8 cellular contexts compared by ENCODE assay signal in the genomic region with DNA sequence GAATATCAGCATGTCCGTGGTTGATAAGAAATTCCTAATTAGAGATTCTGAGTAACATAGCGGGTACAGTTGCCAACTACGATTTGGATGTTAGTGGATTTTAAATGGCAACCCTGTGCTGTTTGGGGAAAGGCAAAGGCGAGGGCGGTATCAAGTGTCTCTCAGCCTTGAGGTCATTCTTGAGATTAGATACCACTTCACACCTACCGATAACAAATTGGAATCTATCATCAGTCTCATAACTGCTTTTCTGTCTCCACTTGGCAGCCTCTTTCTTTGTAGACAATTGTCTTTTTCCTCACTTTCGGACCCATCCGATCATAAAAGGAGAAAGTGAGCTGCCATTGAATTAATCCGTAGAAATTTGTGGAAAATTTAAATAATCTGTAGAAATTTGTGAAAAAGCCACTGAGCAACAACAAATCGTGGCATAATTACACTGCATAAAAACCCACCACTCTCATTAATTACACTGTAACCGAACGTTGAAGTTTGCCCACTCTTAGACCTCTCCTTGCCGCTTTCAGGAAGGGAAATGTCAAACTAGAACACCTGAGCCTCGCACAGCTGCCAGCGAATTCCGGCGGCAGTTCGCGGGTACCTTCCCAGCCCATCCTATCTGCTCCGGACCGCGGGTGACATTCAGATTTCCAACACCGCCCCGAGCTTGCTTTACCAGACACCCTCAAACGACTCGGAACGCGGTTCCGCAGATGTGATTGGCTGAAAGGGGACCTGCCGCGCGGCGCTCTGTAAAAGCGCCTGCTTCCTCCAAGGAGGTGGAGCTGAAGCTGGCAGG. TPM values are rescaled to one million over a fixed set of nuclear protein-coding genes. Genes with fewer than 3 reads are reported as not detected.
DNase-seq lines count a peak whose midpoint lies in the region; ATAC-seq and TF ChIP-seq lines count a peak whose summit lies in the region.

No MANE protein-coding gene starts in this region.

- intact Hi-C loops in colonic mucosa (cut with DNase I), result no loop called here

- H3K36me3 ChIP-seq in WERI-Rb-1, result peaks cover 6% of the 10 kb centered on the region
- H3K36me3 ChIP-seq in colonic mucosa, result no peaks in the 10 kb centered on the region

- TF ChIP-seq CTCF in WERI-Rb-1 (IDR thresholded peaks at IDR 0.05; ENCODE audit: low read depth, low read length) (no peak), colonic mucosa (IDR thresholded peaks at IDR 0.05) (no peak)

- H3K9me3 ChIP-seq in WERI-Rb-1 (ENCODE audit: severe bottlenecking), result no peaks in the 10 kb centered on the region
- no peaks in the 10 kb centered on the region for H3K9me3 ChIP-seq in colonic mucosa

- H3K27ac ChIP-seq in WERI-Rb-1 (peak overlapping the region; percentile 96), colonic mucosa (peak overlapping the region; percentile 95)

- no peaks in the 10 kb centered on the region for H3K4me1 ChIP-seq in colonic mucosa

- peak; percentile 90 for DNase-seq in COR-L47 (lab: John Stamatoyannopoulos, UW)
- DNase-seq in H4 (ENCODE audit: low spot score), result peak; percentile 79
- DNase-seq in NCI-H146 treated with DMSO at 0.1 percent for 48 hours (lab: John Stamatoyannopoulos, UW; ENCODE audit: unreplicated experiment), result peak; percentile 68
- peak; percentile 89 for DNase-seq in WERI-Rb-1
- peak; percentile 91 for DNase-seq in colonic mucosa
- DNase-seq in left lobe of liver (ENCODE audit: low spot score), result peak; percentile 84
- DNase-seq in stimulated activated CD4-positive, alpha-beta T cell treated with anti-CD3 and anti-CD28 coated beads, Interleukin-1b, Interleukin-23, amount 100 ng/mL, for 4 hours (ENCODE audit: low read depth in 2 of 2), result peak; percentile 40 to 46
- no peak for DNase-seq in GDM1 (lab: John Stamatoyannopoulos, UW)

- H3K4me3 ChIP-seq in WERI-Rb-1 (ENCODE audit: low read depth, low read length) (peak overlapping the region; percentile 74), colonic mucosa (peak overlapping the region; percentile 82)

- H3K27me3 ChIP-seq in WERI-Rb-1 (ENCODE audit: insufficient read depth, low read depth, severe bottlenecking) (peaks cover 4% of the 10 kb centered on the region), colonic mucosa (no peaks in the 10 kb centered on the region)

- peak; percentile 54 for ATAC-seq in left lobe of liver

- H3K9ac ChIP-seq in colonic mucosa (ENCODE audit: low read depth in 2 of 2, low read length in 2 of 2), result peak overlapping the region in 1 of 2 donors; percentile 97

RNA-seq across cellular contexts. Expression of a gene that starts 0.8 kb away (rescaled TPM):
- 9.2 and 14.3 TPM in 2 replicates for total RNA-seq in H4 (2014; rRNA removed; shearing (Covaris generic))
- total RNA-seq in colonic mucosa, result 10 to 100 TPM; 67.7 to 69.6 TPM
- 6.0 TPM for total RNA-seq in left lobe of liver
